ENCODE assay signal across 23 cellular contexts in the genomic region with DNA sequence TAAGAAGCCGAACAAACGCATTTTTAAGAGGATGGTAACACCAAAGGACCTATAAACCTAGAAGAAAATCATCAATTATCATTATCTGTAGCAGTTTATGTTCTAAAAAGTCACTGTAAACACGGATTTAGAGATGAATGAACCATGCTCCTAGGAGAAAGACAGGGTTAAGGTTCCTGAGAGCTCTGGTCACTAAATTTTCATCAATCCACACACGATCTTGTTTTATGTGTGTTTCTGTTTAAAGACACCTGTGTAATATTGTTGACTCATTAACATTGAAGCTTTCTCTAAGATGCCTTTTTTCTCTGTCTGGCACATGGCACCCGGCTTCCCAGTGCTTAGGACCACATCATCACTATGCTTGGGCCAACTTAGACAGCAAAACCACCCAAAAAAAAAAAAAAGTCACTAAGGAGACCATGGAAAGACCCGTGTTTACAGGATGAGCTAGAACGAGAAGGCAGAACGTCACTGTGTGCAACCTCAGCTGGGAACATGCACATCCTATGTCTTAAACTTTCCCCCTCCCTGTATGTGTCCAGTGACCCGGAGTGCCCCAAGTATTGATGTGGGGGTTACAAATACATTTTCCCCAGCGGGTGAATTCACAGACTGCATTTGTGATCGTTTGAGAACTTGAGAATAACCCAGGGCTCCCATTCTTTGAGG. TPM values are rescaled to one million over a fixed set of nuclear protein-coding genes. Genes with fewer than 3 reads are reported as not detected.
A peak's percentile ranks its signal among the peaks of the same experiment; 100 is the strongest.
DNase-seq lines count a peak whose midpoint lies in the region; ATAC-seq, FAIRE-seq and TF ChIP-seq lines count a peak whose summit lies in the region.
"Had no signal": no experiment of that assay in that cellular context is flagged by ENCODE, and none has a peak within 500 bp of the region (broad histone marks: within the 10 kb centered on the region; RNA-seq: fewer than 3 reads in every experiment).

No MANE protein-coding gene starts in this region.

- TF ChIP-seq CTCF in GM12865 (IDR thresholded peaks at IDR 0.05; ENCODE audit: insufficient read depth, low read depth, low read length, missing control alignments) (no peak), HEK293 (tag by site-specific recombination; IDR thresholded peaks at IDR 0.05) (no peak), lower lobe of right lung (IDR thresholded peaks at IDR 0.05) (no peak), esophagus muscularis mucosa (IDR thresholded peaks at IDR 0.05) (no peak)

- no peaks in the 10 kb centered on the region for H3K36me3 ChIP-seq in HEK293 (ENCODE audit: control insufficient read depth in 2 of 2, insufficient read depth in 1 of 2, low read length in 2 of 2)
- no peaks in the 10 kb centered on the region for H3K36me3 ChIP-seq in lower lobe of right lung
- no peaks in the 10 kb centered on the region for H3K36me3 ChIP-seq in esophagus muscularis mucosa
- H3K36me3 ChIP-seq: BE2C; BLaER1 treated with 17β-estradiol and CSF1 and Interleukin-3, amounts not matched to agents 10 nM and 100 nM had no signal

- intact Hi-C loops in lower lobe of right lung (cut with DNase I) (loop anchor here (10.0 kb wide), 1 partner anchor 217 kb away; no protein-coding TSS in a partner anchor), esophagus muscularis mucosa (cut with DNase I) (loop anchor here (5.0 kb wide), 1 partner anchor 70 kb away; no protein-coding TSS in a partner anchor)

- H3K27me3 ChIP-seq in lower lobe of right lung (ENCODE audit: low read depth) (no peaks in the 10 kb centered on the region), esophagus muscularis mucosa (peaks cover 0 to 25% (median 0%) of the 10 kb centered on the region in 4 donors)

- H3K4me1 ChIP-seq in HEK293 (ENCODE audit: control insufficient read depth, insufficient read depth, low read length) (no peaks in the 10 kb centered on the region), lower lobe of right lung (peaks cover 9% of the 10 kb centered on the region), esophagus muscularis mucosa (peaks cover 7 to 21% (median 12%) of the 10 kb centered on the region in 4 donors)
- H3K4me1 ChIP-seq: A549, BE2C had no signal

- no peak for TF ChIP-seq EP300 in esophagus muscularis mucosa (IDR thresholded peaks at IDR 0.05)

- H3K27ac ChIP-seq in HEK293 (ENCODE audit: extremely low read depth, low read depth, low read length), result no peak overlapping the region
- H3K27ac ChIP-seq in lower lobe of right lung, result no peak overlapping the region
- no peak overlapping the region for H3K27ac ChIP-seq in esophagus muscularis mucosa (replicated peaks in 1 of 4)
- H3K27ac ChIP-seq: A549; BLaER1 treated with 17β-estradiol and CSF1 and Interleukin-3, amounts not matched to agents 10 nM and 100 nM had no signal

- FAIRE-seq in GM12892 (lab: Jason Lieb, UNC), result peak; percentile 33
- FAIRE-seq: A549, D721Med, H54 had no signal

- H3K4me3 ChIP-seq in GM12865 (ENCODE audit: low read depth, low read length) (no peak overlapping the region), HEK293 (ENCODE audit: low read depth, low read length) (no peak overlapping the region), lower lobe of right lung (no peak overlapping the region), esophagus muscularis mucosa (no peak overlapping the region)
- H3K4me3 ChIP-seq: A549; BLaER1 treated with 17β-estradiol and CSF1 and Interleukin-3, amounts not matched to agents 10 nM and 100 nM had no signal

- peak; percentile 70 for DNase-seq in GM12865 (ENCODE audit: low read depth)
- no peak for DNase-seq in GM12892 (ENCODE audit: insufficient read length)
- DNase-seq in mesenteric fat pad (ENCODE audit: low spot score), result peak; percentile 22
- DNase-seq in lower lobe of right lung, result no peak
- DNase-seq in esophagus muscularis mucosa (ENCODE audit: extremely low spot score), result no peak
- DNase-seq: 8988T; ACHN; AML-193; BE2C; CD4-positive, alpha-beta T cell; CD8-positive, alpha-beta memory T cell; DMS 273 treated with DMSO at 0.1 percent for 48 hours; DMS79; EL; GDM1; GOT3; HCEC 1CT had no signal

- TF ChIP-seq POLR2A in GM12892 (IDR thresholded peaks at IDR 0.05; ENCODE audit: low read depth, low read length) (no peak), esophagus muscularis mucosa (IDR thresholded peaks at IDR 0.05; ENCODE audit: low read depth) (no peak)

- ATAC-seq in HG02610 (IDR thresholded peaks at IDR 0.05; ENCODE audit: unreplicated experiment) (no peak), lower lobe of right lung (no peak)
- ATAC-seq: A549 had no signal

- 87% methylated on average over 11 of the region's 11 CpGs for WGBS in esophagus muscularis mucosa

- POLR2A ChIA-PET in HEK293 (lab: Yijun Ruan, JAX), result no interaction called here

- H3K9me3 ChIP-seq in HEK293 (ENCODE audit: control insufficient read depth, insufficient read depth, low read depth, low read length) (no peaks in the 10 kb centered on the region; the same call in 1 of the 2 replicates), lower lobe of right lung (no peaks in the 10 kb centered on the region), esophagus muscularis mucosa (no peaks in the 10 kb centered on the region)
- H3K9me3 ChIP-seq: A549, BE2C had no signal

- CTCF ChIA-PET in HEK293 (lab: Yijun Ruan, JAX), result no interaction called here

TF ChIP-seq in HEK293, 187 proteins besides CTCF, POLR2A, EP300 and RAD21:
- peak; percentile 56 for TF ChIP-seq SETDB1 (IDR thresholded peaks at IDR 0.05; ENCODE audit: insufficient read length, low read length)
- peak; percentile 87 for TF ChIP-seq ZNF555 (tag by site-specific recombination; conservative IDR thresholded peaks at IDR 0.05)
- TF ChIP-seq, protein P1, sequence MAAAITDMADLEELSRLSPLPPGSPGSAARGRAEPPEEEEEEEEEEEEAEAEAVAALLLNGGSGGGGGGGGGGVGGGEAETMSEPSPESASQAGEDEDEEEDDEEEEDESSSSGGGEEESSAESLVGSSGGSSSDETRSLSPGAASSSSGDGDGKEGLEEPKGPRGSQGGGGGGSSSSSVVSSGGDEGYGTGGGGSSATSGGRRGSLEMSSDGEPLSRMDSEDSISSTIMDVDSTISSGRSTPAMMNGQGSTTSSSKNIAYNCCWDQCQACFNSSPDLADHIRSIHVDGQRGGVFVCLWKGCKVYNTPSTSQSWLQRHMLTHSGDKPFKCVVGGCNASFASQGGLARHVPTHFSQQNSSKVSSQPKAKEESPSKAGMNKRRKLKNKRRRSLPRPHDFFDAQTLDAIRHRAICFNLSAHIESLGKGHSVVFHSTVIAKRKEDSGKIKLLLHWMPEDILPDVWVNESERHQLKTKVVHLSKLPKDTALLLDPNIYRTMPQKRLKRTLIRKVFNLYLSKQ (tag by site-specific recombination; IDR thresholded peaks at IDR 0.05; ENCODE audit: borderline replicate concordance), result no peak
TF ChIP-seq in HEK293: peak in this region for 2.

RNA-seq across cellular contexts. Expression of a gene that starts 55.8 kb away (rescaled TPM):
- polyA plus RNA-seq in GM12892 (2012; ENCODE audit: missing spikeins), result 1.5 TPM
- total RNA-seq in mesenteric fat pad (7.9 TPM), lower lobe of right lung (12.8 TPM), esophagus muscularis mucosa (10 to 100 TPM; 29.2 to 68.4 (median 40.4) TPM)

Comparison
In these comparisons a context has a peak if more than half of its experiments do, and no peak if none do; other contexts are left out.
1. DNase-seq: peak in GM12865 (single experiment) and mesenteric fat pad (single experiment); none in GM12892 (single experiment), lower lobe of right lung (single experiment) and esophagus muscularis mucosa (single experiment).